24 cellular contexts compared by ENCODE assay signal in the genomic region with DNA sequence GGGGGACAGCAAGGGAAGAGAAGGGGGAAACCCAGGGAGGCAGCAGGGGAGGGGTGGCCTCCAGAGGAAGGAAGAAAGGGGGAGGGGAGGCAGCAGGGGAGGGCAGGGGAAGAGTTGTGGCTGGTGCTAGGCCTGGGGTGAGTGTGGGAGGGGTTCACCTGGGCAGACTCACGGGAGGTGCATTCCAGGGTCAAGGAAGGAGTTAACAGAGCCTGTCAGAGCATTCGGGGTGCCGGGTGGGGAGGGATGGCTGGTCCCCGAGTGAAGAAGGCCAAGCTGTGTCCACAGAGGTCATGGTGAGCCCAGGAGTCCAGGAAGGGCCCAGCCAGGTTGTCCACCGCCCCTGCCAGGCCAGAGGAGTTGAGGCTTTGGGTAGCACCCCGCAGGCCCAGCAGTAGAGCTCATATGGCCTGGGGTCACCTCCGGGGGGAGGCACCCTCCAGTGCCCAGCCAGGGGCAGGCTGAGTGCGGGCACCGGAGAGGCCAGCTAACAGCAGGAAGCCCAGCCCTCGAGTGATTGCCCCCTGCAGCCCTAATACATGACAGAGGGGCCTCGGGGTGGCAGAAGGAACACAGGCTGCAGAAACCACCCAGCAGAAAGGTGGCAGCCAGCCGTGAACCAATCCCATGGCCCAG. TPM values are rescaled to one million over a fixed set of nuclear protein-coding genes. Genes with fewer than 3 reads are reported as not detected.
DNase-seq lines count a peak whose midpoint lies in the region; ATAC-seq and TF ChIP-seq lines count a peak whose summit lies in the region.
"Had no signal": no experiment of that assay in that cellular context is flagged by ENCODE, and none has a peak within 500 bp of the region (broad histone marks: within the 10 kb centered on the region; RNA-seq: fewer than 3 reads in every experiment).

No MANE protein-coding gene starts in this region.

- TF ChIP-seq CTCF in activated CD8-positive, alpha-beta T cell treated with anti-CD3 and anti-CD28 coated beads for 36 hours (IDR thresholded peaks at IDR 0.05), result no peak
- TF ChIP-seq CTCF in adrenal gland (IDR thresholded peaks at IDR 0.05) (no peak), ovary (IDR thresholded peaks at IDR 0.05) (no peak), uterus (IDR thresholded peaks at IDR 0.05) (no peak)

- H3K36me3 ChIP-seq in adrenal gland (replicated peaks in 1 of 2) (no peaks in the 10 kb centered on the region), ovary (no peaks in the 10 kb centered on the region), uterus (no peaks in the 10 kb centered on the region)

- no peaks in the 10 kb centered on the region for H3K27me3 Mint-ChIP-seq in activated CD8-positive, alpha-beta T cell treated with anti-CD3 and anti-CD28 coated beads, Interleukin-2, amount 10 ng/mL, durations not matched to agents 7 days and 5 days (ENCODE audit: low read depth)
- no peaks in the 10 kb centered on the region for H3K27me3 Mint-ChIP-seq in activated CD8-positive, alpha-beta T cell treated with anti-CD3 and anti-CD28 coated beads for 36 hours
- H3K27me3 Mint-ChIP-seq: CD4-positive, alpha-beta memory T cell; naive B cell had no signal

- H3K9me3 Mint-ChIP-seq in activated CD8-positive, alpha-beta T cell treated with anti-CD3 and anti-CD28 coated beads, Interleukin-2, amount 10 ng/mL, durations not matched to agents 7 days and 5 days (ENCODE audit: insufficient read depth), result no peaks in the 10 kb centered on the region
- no peaks in the 10 kb centered on the region for H3K9me3 Mint-ChIP-seq in activated CD8-positive, alpha-beta T cell treated with anti-CD3 and anti-CD28 coated beads for 36 hours
- H3K9me3 Mint-ChIP-seq: activated naive CD4-positive, alpha-beta T cell treated with anti-CD3 and anti-CD28 coated beads, Interleukin-2, amount 50 U/mL, for 72 hours; CD4-positive, alpha-beta memory T cell; naive B cell had no signal

- no peak for TF ChIP-seq EP300 in ovary (IDR thresholded peaks at IDR 0.05)

- H3K4me3 ChIP-seq in adrenal gland, result no peak overlapping the region
- no peak overlapping the region for H3K4me3 ChIP-seq in ovary
- H3K4me3 ChIP-seq in uterus, result no peak overlapping the region
- H3K4me3 ChIP-seq: MG63, smooth muscle cell had no signal

- intact Hi-C loops in activated CD8-positive, alpha-beta T cell treated with anti-CD3 and anti-CD28 coated beads for 36 hours (cut with micrococcal nuclease), result loop anchor here (5.0 kb wide), 1 partner anchor 107 kb away; no protein-coding TSS in a partner anchor
- intact Hi-C loops in adrenal gland (cut with DNase I), result loop anchor here in 1 of 2 donors (5.0 kb wide), 1 partner anchor 112 kb away; no protein-coding TSS in a partner anchor
- intact Hi-C loops in ovary (cut with DNase I), result no loop called here
- intact Hi-C loops in uterus (cut with DNase I; ENCODE audit: low total_unique reads), result loop anchor here (5.0 kb wide), 1 partner anchor 112 kb away; no protein-coding TSS in a partner anchor
- intact Hi-C loops in left ventricle myocardium superior (cut with micrococcal nuclease), result loop anchor here (5.0 kb wide), 1 partner anchor 112 kb away; no protein-coding TSS in a partner anchor

- no peak for DNase-seq in activated CD8-positive, alpha-beta T cell treated with anti-CD3 and anti-CD28 coated beads, Interleukin-2, amount 10 ng/mL, durations not matched to agents 7 days and 5 days
- no peak for DNase-seq in activated CD8-positive, alpha-beta T cell treated with anti-CD3 and anti-CD28 coated beads for 36 hours
- DNase-seq in adrenal gland (no peak), ovary (no peak), uterus (peak in 1 of 2 donors; percentile 40), left ventricle myocardium superior (no peak)
- DNase-seq in stimulated activated CD8-positive, alpha-beta memory T cell treated with anti-CD3 and anti-CD28 coated beads, Interleukin-4, amount 100 ng/mL, for 48 hours, result no peak
- DNase-seq: 8988T; activated CD4-positive, alpha-beta T cell treated with anti-CD3 and anti-CD28 coated beads for 1 hour; activated T-cell treated with anti-CD3 and anti-CD28 coated beads for 4 hours; anterior cingulate cortex; CD4-positive, alpha-beta memory T cell; cortex of kidney; naive B cell; NCI-H1417 treated with DMSO at 0.1 percent for 48 hours; NCI-H2081; NCI-H748 treated with DMSO at 0.1 percent for 48 hours; nucleus accumbens; stimulated activated CD4-positive, alpha-beta T cell treated with anti-CD3 and anti-CD28 coated beads, Interleukin-2, amount 100 ng/mL, for 48 hours; T-helper 2 cell had no signal

- TF ChIP-seq POLR2A in adrenal gland (IDR thresholded peaks at IDR 0.05), result no peak
- TF ChIP-seq POLR2A in ovary (IDR thresholded peaks at IDR 0.05), result no peak
- no peak for TF ChIP-seq POLR2A in uterus (IDR thresholded peaks at IDR 0.05)

- POLR2A ChIA-PET in activated CD8-positive, alpha-beta T cell treated with anti-CD3 and anti-CD28 coated beads, Interleukin-2, amount 10 ng/mL, durations not matched to agents 7 days and 5 days (lab: Charles Lee), result no interaction called here
- POLR2A ChIA-PET in activated CD8-positive, alpha-beta T cell treated with anti-CD3 and anti-CD28 coated beads for 36 hours (lab: Charles Lee), result no interaction called here

- H3K27me3 ChIP-seq in adrenal gland, result no peaks in the 10 kb centered on the region
- no peaks in the 10 kb centered on the region for H3K27me3 ChIP-seq in ovary
- no peaks in the 10 kb centered on the region for H3K27me3 ChIP-seq in uterus
- H3K27me3 ChIP-seq: MG63 had no signal

- no peak for ATAC-seq in activated CD8-positive, alpha-beta T cell treated with anti-CD3 and anti-CD28 coated beads, Interleukin-2, amount 10 ng/mL, durations not matched to agents 7 days and 5 days
- no peak for ATAC-seq in activated CD8-positive, alpha-beta T cell treated with anti-CD3 and anti-CD28 coated beads for 36 hours
- ATAC-seq in left ventricle myocardium superior (no peak), HG02973 (IDR thresholded peaks at IDR 0.05; ENCODE audit: unreplicated experiment) (no peak)
- ATAC-seq: activated naive CD4-positive, alpha-beta T cell treated with anti-CD3 and anti-CD28 coated beads, Interleukin-2, amount 50 U/mL, for 72 hours had no signal

- H3K27ac ChIP-seq in adrenal gland (peak overlapping the region in 4 of 5 donors; percentile 33 to 63 (median 48)), ovary (peak overlapping the region; percentile 10 to 59), uterus (peak overlapping the region; percentile 58 to 82)

- CTCF ChIA-PET in activated CD8-positive, alpha-beta T cell treated with anti-CD3 and anti-CD28 coated beads, Interleukin-2, amount 10 ng/mL, durations not matched to agents 7 days and 5 days (lab: Charles Lee), result interaction anchor here (1.0 to 1.3 kb wide), 3 partner anchors 82 to 113 kb away, joined by 3 to 10 read pairs (median 3); no protein-coding TSS in a partner anchor
- CTCF ChIA-PET in activated CD8-positive, alpha-beta T cell treated with anti-CD3 and anti-CD28 coated beads for 36 hours (lab: Charles Lee), result interaction anchor here (1.2 kb wide), 1 partner anchor 113 kb away, joined by 6 read pairs; no protein-coding TSS in a partner anchor

- H3K36me3 Mint-ChIP-seq in activated CD8-positive, alpha-beta T cell treated with anti-CD3 and anti-CD28 coated beads, Interleukin-2, amount 10 ng/mL, durations not matched to agents 7 days and 5 days (ENCODE audit: low read depth), result no peaks in the 10 kb centered on the region
- H3K36me3 Mint-ChIP-seq in activated CD8-positive, alpha-beta T cell treated with anti-CD3 and anti-CD28 coated beads for 36 hours (ENCODE audit: low read depth), result no peaks in the 10 kb centered on the region
- H3K36me3 Mint-ChIP-seq: activated naive CD4-positive, alpha-beta T cell treated with anti-CD3 and anti-CD28 coated beads, Interleukin-2, amount 50 U/mL, for 72 hours; CD4-positive, alpha-beta memory T cell; naive B cell had no signal

- WGBS in adrenal gland, 4 donors, result 32 to 68% (median 55%) methylated on average over 4 to 12 of the region's 12 CpGs
- WGBS in ovary, 3 donors, result 31 to 44% (median 43%) methylated on average over 12 of the region's 12 CpGs

- peaks cover 9% of the 10 kb centered on the region for H3K4me1 Mint-ChIP-seq in activated CD8-positive, alpha-beta T cell treated with anti-CD3 and anti-CD28 coated beads, Interleukin-2, amount 10 ng/mL, durations not matched to agents 7 days and 5 days (ENCODE audit: low read depth)
- no peaks in the 10 kb centered on the region for H3K4me1 Mint-ChIP-seq in activated CD8-positive, alpha-beta T cell treated with anti-CD3 and anti-CD28 coated beads for 36 hours (ENCODE audit: low read depth)

- no peaks in the 10 kb centered on the region for H3K9me3 ChIP-seq in adrenal gland (replicated peaks in 1 of 3)
- no peaks in the 10 kb centered on the region for H3K9me3 ChIP-seq in ovary
- no peaks in the 10 kb centered on the region for H3K9me3 ChIP-seq in uterus
- H3K9me3 ChIP-seq: MG63 had no signal

- no peak overlapping the region for H3K4me3 Mint-ChIP-seq in activated CD8-positive, alpha-beta T cell treated with anti-CD3 and anti-CD28 coated beads, Interleukin-2, amount 10 ng/mL, durations not matched to agents 7 days and 5 days
- no peak overlapping the region for H3K4me3 Mint-ChIP-seq in activated CD8-positive, alpha-beta T cell treated with anti-CD3 and anti-CD28 coated beads for 36 hours
- H3K4me3 Mint-ChIP-seq: CD4-positive, alpha-beta memory T cell had no signal

- H3K27ac Mint-ChIP-seq in activated CD8-positive, alpha-beta T cell treated with anti-CD3 and anti-CD28 coated beads, Interleukin-2, amount 10 ng/mL, durations not matched to agents 7 days and 5 days, result peak overlapping the region; percentile 52
- no peak overlapping the region for H3K27ac Mint-ChIP-seq in activated CD8-positive, alpha-beta T cell treated with anti-CD3 and anti-CD28 coated beads for 36 hours

- peaks cover 21 to 44% of the 10 kb centered on the region in 2 donors for H3K4me1 ChIP-seq in adrenal gland (replicated peaks in 1 of 2)
- H3K4me1 ChIP-seq in ovary (ENCODE audit: insufficient read depth), result peaks cover 26% of the 10 kb centered on the region
- peaks cover 6 to 24% of the 10 kb centered on the region in 2 donors for H3K4me1 ChIP-seq in uterus

RNA-seq across cellular contexts. Expression of a gene that starts 31.1 kb away (rescaled TPM):
- 10 to 100 TPM; 17.9 to 18.1 TPM for total RNA-seq in activated CD8-positive, alpha-beta T cell treated with anti-CD3 and anti-CD28 coated beads, Interleukin-2, amount 10 ng/mL, durations not matched to agents 7 days and 5 days
- total RNA-seq in activated CD8-positive, alpha-beta T cell treated with anti-CD3 and anti-CD28 coated beads for 36 hours, result 10 to 100 TPM in 1 of 2 experiments, 1 to 10 TPM in 1; 9.1 to 11.8 TPM
- total RNA-seq in adrenal gland, result 100 to 1,000 TPM in 1 of 8 donors, 10 to 100 TPM in 7; 27.6 to 208 (median 41.7) TPM
- polyA plus RNA-seq in adrenal gland, result 10 to 100 TPM in 1 of 3 donors, 1 to 10 TPM in 2; 5.1 to 17.0 (median 8.4) TPM
- total RNA-seq in ovary, result 10 to 100 TPM in 6 of 7 donors, 1 to 10 TPM in 1; 9.7 to 41.0 (median 34.0) TPM
- 10 to 100 TPM; 12.8 to 16.0 TPM for polyA plus RNA-seq in ovary
- total RNA-seq in uterus, result 10 to 100 TPM in 2 of 4 donors, 1 to 10 TPM in 2; 1.8 to 24.8 (median 14.0) TPM
- 78.9 TPM for total RNA-seq in left ventricle myocardium superior

Comparison
In these comparisons a context has a peak if more than half of its experiments do, and no peak if none do; other contexts are left out.
1. intact Hi-C loops: an anchor here in activated CD8-positive, alpha-beta T cell treated with anti-CD3 and anti-CD28 coated beads for 36 hours (5.0 kb wide), uterus (5.0 kb wide) and left ventricle myocardium superior (5.0 kb wide); none called in ovary.